In the genomic region with DNA sequence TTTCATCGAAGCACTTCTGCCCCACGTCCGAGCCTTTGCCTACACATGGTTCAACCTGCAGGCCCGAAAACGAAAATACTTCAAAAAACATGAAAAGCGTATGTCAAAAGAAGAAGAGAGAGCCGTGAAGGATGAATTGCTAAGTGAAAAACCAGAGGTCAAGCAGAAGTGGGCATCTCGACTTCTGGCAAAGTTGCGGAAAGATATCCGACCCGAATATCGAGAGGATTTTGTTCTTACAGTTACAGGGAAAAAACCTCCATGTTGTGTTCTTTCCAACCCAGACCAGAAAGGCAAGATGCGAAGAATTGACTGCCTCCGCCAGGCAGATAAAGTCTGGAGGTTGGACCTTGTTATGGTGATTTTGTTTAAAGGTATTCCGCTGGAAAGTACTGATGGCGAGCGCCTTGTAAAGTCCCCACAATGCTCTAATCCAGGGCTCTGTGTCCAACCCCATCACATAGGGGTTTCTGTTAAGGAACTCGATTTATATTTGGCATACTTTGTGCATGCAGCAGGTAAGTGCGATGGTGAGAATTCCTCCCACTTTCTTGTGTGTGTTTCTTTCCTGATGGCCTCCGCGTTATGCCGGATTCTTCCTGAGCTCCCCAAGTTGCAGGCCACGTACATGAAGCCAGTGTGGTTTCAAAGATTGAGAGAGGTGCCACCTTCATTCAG, we compare ENCODE assay signal across 1 cellular context.
TF ChIP-seq lines count a peak whose summit lies in the region.

No MANE protein-coding gene starts in this region.

TF ChIP-seq in H1, 55 proteins besides CTCF, POLR2A, EP300 and RAD21:
- no peak for TF ChIP-seq KDM1A (IDR thresholded peaks at IDR 0.05; ENCODE audit: borderline replicate concordance, low read length)
- no peak for TF ChIP-seq EGR1 (IDR thresholded peaks at IDR 0.05; ENCODE audit: borderline replicate concordance, low read depth, low read length)
- no peak for TF ChIP-seq TBP (IDR thresholded peaks at IDR 0.05; ENCODE audit: low read depth, low read length)
TF ChIP-seq in H1: peak in this region for 0.
